Comparison of ENCODE assay signal across 16 cellular contexts in the genomic region with DNA sequence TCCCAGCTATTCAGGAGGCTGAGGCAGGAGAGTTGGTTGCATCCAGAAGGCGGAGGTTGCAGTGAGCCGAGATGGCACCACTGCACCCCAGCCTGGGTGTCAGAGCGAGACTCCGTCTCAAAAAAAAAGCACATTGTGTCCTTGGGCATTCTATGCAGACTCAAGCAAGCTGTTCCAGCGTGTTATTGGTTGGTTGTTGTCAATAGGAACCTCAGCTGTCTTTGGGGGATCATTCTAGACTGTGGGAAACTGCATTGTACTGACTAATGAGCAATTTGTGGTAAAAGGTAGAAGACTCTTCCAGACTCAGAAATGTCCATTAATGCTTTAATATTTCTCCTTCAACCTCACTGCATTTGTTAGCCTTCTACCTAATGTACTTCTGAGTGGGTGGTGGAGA.
DNase-seq lines count a peak whose midpoint lies in the region; ATAC-seq and TF ChIP-seq lines count a peak whose summit lies in the region.
"Had no signal": no experiment of that assay in that cellular context is flagged by ENCODE, and none has a peak within 500 bp of the region (broad histone marks: within the 10 kb centered on the region; RNA-seq: fewer than 3 reads in every experiment).

No MANE protein-coding gene starts in this region.

- no peaks in the 10 kb centered on the region for H4K20me1 ChIP-seq in neural cell (ENCODE audit: insufficient read depth)

- H3K36me3 ChIP-seq in neural cell (ENCODE audit: insufficient read depth, low read length): no peaks in the 10 kb centered on the region
- H3K36me3 ChIP-seq: ovary had no signal

- no peak overlapping the region for H2AFZ ChIP-seq in neural cell (ENCODE audit: low read depth, low read length)
- H2AFZ ChIP-seq: GM23338 had no signal

- peak overlapping the region; percentile 66 for H3K9ac ChIP-seq in neural cell (ENCODE audit: low read length)

- peak overlapping the region; percentile 56 for H3K4me2 ChIP-seq in neural cell (ENCODE audit: low read length)
- H3K4me2 ChIP-seq: GM23338 had no signal

- no peaks in the 10 kb centered on the region for H3K27me3 ChIP-seq in neural cell (ENCODE audit: insufficient read depth, low read depth, low read length)
- H3K27me3 ChIP-seq: ovary had no signal

- DNase-seq in HT1080 (ENCODE audit: low read depth) (peak; percentile 26), NCI-H69 (lab: John Stamatoyannopoulos, UW) (peak; percentile 62), Right ventricle myocardium superior (no peak), NOMO-1 (lab: John Stamatoyannopoulos, UW; ENCODE audit: unreplicated experiment in 2 of 2) (no peak), kidney tubule cell (ENCODE audit: low spot score) (no peak)
- DNase-seq: activated CD4-positive, alpha-beta T cell treated with anti-CD3 and anti-CD28 coated beads for 48 hours; activated effector memory CD4-positive, alpha-beta T cell treated with anti-CD3 and anti-CD28 coated beads, Interleukin-2, amount 50 U/mL, for 16 hours; effector memory CD8-positive, alpha-beta T cell; Karpas-422; ovary; stimulated activated naive CD8-positive, alpha-beta T cell treated with anti-CD3 and anti-CD28 coated beads, Interleukin-15, Interleukin-2, amounts not matched to agents 100 U/mL and 50 U/mL, for 24 hours had no signal

- ATAC-seq in Right ventricle myocardium superior (ENCODE audit: poor library complexity) (peak; percentile 73), GM21515 (IDR thresholded peaks at IDR 0.05; ENCODE audit: unreplicated experiment) (no peak), GM19455 (IDR thresholded peaks at IDR 0.05; ENCODE audit: unreplicated experiment) (no peak)
- ATAC-seq: effector memory CD8-positive, alpha-beta T cell; GM23338; stimulated activated naive CD8-positive, alpha-beta T cell treated with anti-CD3 and anti-CD28 coated beads, Interleukin-15, Interleukin-2, amounts not matched to agents 100 U/mL and 50 U/mL, for 24 hours had no signal

- peak overlapping the region; percentile 95 for H3K27ac ChIP-seq in neural cell (ENCODE audit: low read length)
- H3K27ac ChIP-seq: ovary, RWPE1 had no signal

- no peak for TF ChIP-seq EP300 in neural cell (conservative IDR thresholded peaks at IDR 0.05; ENCODE audit: poor library complexity, severe bottlenecking)

- H3K9me3 ChIP-seq in neural cell (ENCODE audit: low read length): no peaks in the 10 kb centered on the region
- H3K9me3 ChIP-seq: ovary had no signal

- intact Hi-C loops in Right ventricle myocardium superior (cut with DNase I): no loop called here

- H3K9me2 ChIP-seq in neural cell (ENCODE audit: insufficient read depth, low read length): no peaks in the 10 kb centered on the region

- no peak for TF ChIP-seq CTCF in neural cell (IDR thresholded peaks at IDR 0.05; ENCODE audit: poor library complexity, severe bottlenecking)

- no peaks in the 10 kb centered on the region for H3K79me2 ChIP-seq in neural cell (replicated peaks; ENCODE audit: insufficient read depth, low read length)

- H3K4me3 ChIP-seq in neural cell (ENCODE audit: low read length): peak overlapping the region; percentile 53
- H3K4me3 ChIP-seq: GM23338, ovary had no signal

- H3F3A ChIP-seq in neural cell (ENCODE audit: insufficient read depth, low read length, poor library complexity, severe bottlenecking): peaks cover 13% of the 10 kb centered on the region

- TF ChIP-seq RAD21 in neural cell (conservative IDR thresholded peaks at IDR 0.05): no peak

TF ChIP-seq in neural cell, 6 proteins besides CTCF, POLR2A, EP300 and RAD21:
- no peak for TF ChIP-seq POLR2AphosphoS5 (IDR thresholded peaks at IDR 0.05)
- TF ChIP-seq EZH2 (IDR thresholded peaks at IDR 0.05; ENCODE audit: borderline replicate concordance, insufficient read depth, low read length, poor library complexity, severe bottlenecking): no peak
- TF ChIP-seq TAF1 (IDR thresholded peaks at IDR 0.05; ENCODE audit: low read depth): no peak
- TF ChIP-seq, protein P1, sequence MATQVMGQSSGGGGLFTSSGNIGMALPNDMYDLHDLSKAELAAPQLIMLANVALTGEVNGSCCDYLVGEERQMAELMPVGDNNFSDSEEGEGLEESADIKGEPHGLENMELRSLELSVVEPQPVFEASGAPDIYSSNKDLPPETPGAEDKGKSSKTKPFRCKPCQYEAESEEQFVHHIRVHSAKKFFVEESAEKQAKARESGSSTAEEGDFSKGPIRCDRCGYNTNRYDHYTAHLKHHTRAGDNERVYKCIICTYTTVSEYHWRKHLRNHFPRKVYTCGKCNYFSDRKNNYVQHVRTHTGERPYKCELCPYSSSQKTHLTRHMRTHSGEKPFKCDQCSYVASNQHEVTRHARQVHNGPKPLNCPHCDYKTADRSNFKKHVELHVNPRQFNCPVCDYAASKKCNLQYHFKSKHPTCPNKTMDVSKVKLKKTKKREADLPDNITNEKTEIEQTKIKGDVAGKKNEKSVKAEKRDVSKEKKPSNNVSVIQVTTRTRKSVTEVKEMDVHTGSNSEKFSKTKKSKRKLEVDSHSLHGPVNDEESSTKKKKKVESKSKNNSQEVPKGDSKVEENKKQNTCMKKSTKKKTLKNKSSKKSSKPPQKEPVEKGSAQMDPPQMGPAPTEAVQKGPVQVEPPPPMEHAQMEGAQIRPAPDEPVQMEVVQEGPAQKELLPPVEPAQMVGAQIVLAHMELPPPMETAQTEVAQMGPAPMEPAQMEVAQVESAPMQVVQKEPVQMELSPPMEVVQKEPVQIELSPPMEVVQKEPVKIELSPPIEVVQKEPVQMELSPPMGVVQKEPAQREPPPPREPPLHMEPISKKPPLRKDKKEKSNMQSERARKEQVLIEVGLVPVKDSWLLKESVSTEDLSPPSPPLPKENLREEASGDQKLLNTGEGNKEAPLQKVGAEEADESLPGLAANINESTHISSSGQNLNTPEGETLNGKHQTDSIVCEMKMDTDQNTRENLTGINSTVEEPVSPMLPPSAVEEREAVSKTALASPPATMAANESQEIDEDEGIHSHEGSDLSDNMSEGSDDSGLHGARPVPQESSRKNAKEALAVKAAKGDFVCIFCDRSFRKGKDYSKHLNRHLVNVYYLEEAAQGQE (IDR thresholded peaks at IDR 0.05; ENCODE audit: borderline replicate concordance): no peak
- TF ChIP-seq MXI1 (conservative IDR thresholded peaks at IDR 0.05; ENCODE audit: poor library complexity, severe bottlenecking): no peak
- no peak for TF ChIP-seq SMC3 (conservative IDR thresholded peaks at IDR 0.05; ENCODE audit: poor library complexity)

Comparison
In these comparisons a context has a peak if more than half of its experiments do, and no peak if none do; other contexts are left out.
1. DNase-seq: peak in HT1080 (single experiment) and NCI-H69 (single experiment); none in Right ventricle myocardium superior (single experiment), NOMO-1 (0 of 2) and kidney tubule cell (single experiment).